ENCODE assay signal across 8 cellular contexts in the genomic region with DNA sequence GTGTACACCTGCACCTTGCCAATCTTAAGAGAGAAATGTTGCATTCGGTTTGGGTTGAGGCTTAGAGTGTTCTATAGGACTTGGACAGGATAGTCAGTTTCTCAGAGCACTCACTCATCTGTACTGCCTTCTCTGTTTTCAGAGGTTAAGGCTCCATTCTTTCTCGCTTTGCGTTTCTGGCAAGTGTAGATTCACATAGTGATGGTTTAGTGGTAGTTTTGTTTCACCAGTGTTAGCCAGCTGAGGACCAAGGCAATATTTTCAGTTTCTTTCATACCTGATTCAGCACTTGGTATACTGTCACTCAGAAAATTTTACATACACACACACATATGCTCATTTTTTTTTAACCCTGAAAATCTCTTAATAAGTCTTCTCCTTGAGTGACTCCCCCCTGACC.
DNase-seq lines count a peak whose midpoint lies in the region; ATAC-seq and TF ChIP-seq lines count a peak whose summit lies in the region.

No MANE protein-coding gene starts in this region.

- H3K4me3 Mint-ChIP-seq in nephron: peak overlapping the region; percentile 94 to 95 (median 94)

- H3K27me3 Mint-ChIP-seq in nephron (ENCODE audit: low read depth): no peaks in the 10 kb centered on the region

- no peaks in the 10 kb centered on the region for H3K9me3 Mint-ChIP-seq in nephron

- H3K9ac ChIP-seq in BLaER1 treated with 17β-estradiol and CSF1 and Interleukin-3, amounts not matched to agents 10 nM and 100 nM: peak overlapping the region; percentile 93 to 98 (median 95)
- peak overlapping the region; percentile 82 for H3K9ac ChIP-seq in Loucy (ENCODE audit: low read depth, low read length, poor library complexity, severe bottlenecking)

- no peak overlapping the region for H2AFZ ChIP-seq in Loucy (ENCODE audit: low read length)

- H3K79me2 ChIP-seq in Loucy (ENCODE audit: insufficient read depth, low read length): peaks cover 28% of the 10 kb centered on the region

- peaks cover 5 to 61% (median 40%) of the 10 kb centered on the region in 11 experiments; a peak in 18 of 22 replicates for H4K20me1 ChIP-seq in BLaER1 treated with 17β-estradiol and CSF1 and Interleukin-3, amounts not matched to agents 10 nM and 100 nM
- peaks cover 11% of the 10 kb centered on the region for H4K20me1 ChIP-seq in Loucy (ENCODE audit: insufficient read depth, low read length, poor library complexity, severe bottlenecking)

- DNase-seq in coronary artery (ENCODE audit: low spot score) (no peak), NCI-H446 treated with DMSO at 0.1 percent for 48 hours (lab: John Stamatoyannopoulos, UW) (no peak), iPS-NIHi7 (ENCODE audit: extremely low spot score) (no peak), HuH-7 (ENCODE audit: low spot score) (no peak)

- no peaks in the 10 kb centered on the region for H3K9me2 ChIP-seq in Loucy (replicated peaks; ENCODE audit: low read depth, low read length)

- H3K4me1 ChIP-seq in BLaER1 treated with 17β-estradiol and CSF1 and Interleukin-3, amounts not matched to agents 10 nM and 100 nM: peaks cover 20 to 45% (median 32%) of the 10 kb centered on the region in 10 experiments
- H3K4me1 ChIP-seq in Loucy (ENCODE audit: insufficient read depth, low read length, poor library complexity, severe bottlenecking): peaks cover 17% of the 10 kb centered on the region

- peaks cover 44 to 48% (median 45%) of the 10 kb centered on the region in 11 experiments for H3K36me3 ChIP-seq in BLaER1 treated with 17β-estradiol and CSF1 and Interleukin-3, amounts not matched to agents 10 nM and 100 nM
- peaks cover 20% of the 10 kb centered on the region; the same call in 1 of the 2 replicates for H3K36me3 ChIP-seq in Loucy (ENCODE audit: insufficient read depth, low read length)

- peak overlapping the region; percentile 35 to 60 (median 37) for H3K27ac Mint-ChIP-seq in nephron

- peak overlapping the region; percentile 98 to 100 (median 100) for H3K4me3 ChIP-seq in BLaER1 treated with 17β-estradiol and CSF1 and Interleukin-3, amounts not matched to agents 10 nM and 100 nM
- peak overlapping the region; percentile 95 for H3K4me3 ChIP-seq in Loucy (ENCODE audit: low read length, poor library complexity, severe bottlenecking)
- H3K4me3 ChIP-seq in coronary artery: peak overlapping the region; percentile 100

- ATAC-seq in HG02970 (IDR thresholded peaks at IDR 0.05; ENCODE audit: low FRiP score, unreplicated experiment): no peak

- peaks cover 15% of the 10 kb centered on the region for H3K4me1 Mint-ChIP-seq in nephron

- H3K4me2 ChIP-seq in BLaER1 treated with 17β-estradiol and CSF1 and Interleukin-3, amounts not matched to agents 10 nM and 100 nM: peak overlapping the region; percentile 89 to 100 (median 92)
- peak overlapping the region; percentile 98 for H3K4me2 ChIP-seq in Loucy (ENCODE audit: low read depth, low read length, poor library complexity, severe bottlenecking)

- H3K27me3 ChIP-seq in BLaER1 treated with 17β-estradiol and CSF1 and Interleukin-3, amounts not matched to agents 10 nM and 100 nM: no peaks in the 10 kb centered on the region
- no peaks in the 10 kb centered on the region for H3K27me3 ChIP-seq in Loucy (ENCODE audit: insufficient read depth, low read length, poor library complexity, severe bottlenecking)

- no peaks in the 10 kb centered on the region for H3F3A ChIP-seq in Loucy (ENCODE audit: low read depth)

- peaks cover 26% of the 10 kb centered on the region for H3K36me3 Mint-ChIP-seq in nephron (ENCODE audit: low read depth)

- peak overlapping the region in 3 of 11 experiments; percentile 89 to 93 (median 92); a peak in 2 of 22 replicates for H3K27ac ChIP-seq in BLaER1 treated with 17β-estradiol and CSF1 and Interleukin-3, amounts not matched to agents 10 nM and 100 nM
- no peak overlapping the region for H3K27ac ChIP-seq in coronary artery

- no peak for TF ChIP-seq CTCF in Loucy (conservative IDR thresholded peaks at IDR 0.05; ENCODE audit: low read length)
- TF ChIP-seq CTCF in coronary artery (IDR thresholded peaks at IDR 0.05): no peak
- TF ChIP-seq CTCF in nephron (IDR thresholded peaks at IDR 0.05; ENCODE audit: unreplicated experiment in 3 of 3): no peak

- no peaks in the 10 kb centered on the region for H3K9me3 ChIP-seq in BLaER1 treated with 17β-estradiol and CSF1 and Interleukin-3, amounts not matched to agents 10 nM and 100 nM (replicated peaks in 1 of 11)
- no peaks in the 10 kb centered on the region for H3K9me3 ChIP-seq in Loucy (ENCODE audit: insufficient read depth, low read depth, low read length)
